ENCODE assay signal across 36 cellular contexts in the genomic region with DNA sequence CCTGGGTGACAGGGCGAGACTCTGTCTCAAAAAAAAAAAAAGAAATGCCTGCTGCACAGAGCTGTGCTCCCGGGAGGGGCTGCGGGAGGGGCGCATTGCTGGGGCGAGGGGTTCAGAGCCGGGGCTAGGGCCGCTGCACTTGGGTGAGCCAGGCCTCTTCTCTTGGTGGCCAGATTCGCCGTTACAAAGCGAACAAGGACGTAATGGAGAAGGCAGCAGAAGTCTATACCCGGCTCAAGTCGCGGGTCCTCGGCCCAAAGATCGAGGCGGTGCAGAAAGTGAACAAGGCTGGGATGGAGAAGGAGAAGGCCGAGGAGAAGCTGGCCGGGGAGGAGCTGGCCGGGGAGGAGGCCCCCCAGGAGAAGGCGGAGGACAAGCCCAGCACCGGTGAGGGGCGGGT. TPM values are rescaled to one million over a fixed set of nuclear protein-coding genes. Genes with fewer than 3 reads are reported as not detected.
"Had no signal": no experiment of that assay in that cellular context is flagged by ENCODE, and none has a peak within 500 bp of the region (broad histone marks: within the 10 kb centered on the region; RNA-seq: fewer than 3 reads in every experiment).

No MANE protein-coding gene starts in this region.

- ATAC-seq: activated CD8-positive, alpha-beta T cell treated with anti-CD3 and anti-CD28 coated beads for 36 hours; activated naive CD4-positive, alpha-beta T cell treated with anti-CD3 and anti-CD28 coated beads, Interleukin-2, amount 50 U/mL, for 72 hours; activated T-cell treated with anti-CD3 and anti-CD28 coated beads, Interleukin-2, amount 50 U/mL, for 4 hours; activated T-cell treated with anti-CD3 and anti-CD28 coated beads, Interleukin-2, amount 50 U/mL, for 72 hours; activated T-helper 17 cell treated with anti-CD3 and anti-CD28 coated beads, Interleukin-2, amount 50 U/mL, for 72 hours; body of pancreas had no signal

- H3K27me3 ChIP-seq: adrenal gland, body of pancreas, cardiac muscle cell had no signal

- H3K9me3 ChIP-seq: adrenal gland, body of pancreas had no signal

- H3K4me1 ChIP-seq: adrenal gland, body of pancreas had no signal

- H3K4me3 ChIP-seq: adrenal gland, body of pancreas, cardiac muscle cell had no signal

- DNase-seq: activated B cell treated with CpG ODN at 0.5 μM for 24 hours; activated CD4-positive, alpha-beta memory T cell treated with anti-CD3 and anti-CD28 coated beads for 36 hours; activated CD4-positive, alpha-beta T cell treated with anti-CD3 and anti-CD28 coated beads for 4 hours; activated CD4-positive, alpha-beta T cell treated with anti-CD3 and anti-CD28 coated beads, Interleukin-2, amount 10 ng/mL, durations not matched to agents 24 days and 14 days; activated CD4-positive, alpha-beta T cell treated with anti-CD3 and anti-CD28 coated beads, Interleukin-2, amount 50 U/mL, for 1 hour; activated CD4-positive, alpha-beta T cell treated with anti-CD3 and anti-CD28 coated beads, Interleukin-2, amount 50 U/mL, for 4 hours; activated CD4-positive, CD25-positive, alpha-beta regulatory T cell treated with anti-CD3 and anti-CD28 coated beads, Interleukin-2, amount 50 U/mL, for 72 hours; activated CD8-positive, alpha-beta memory T cell treated with anti-CD3 and anti-CD28 coated beads, Interleukin-2, amount 50 U/mL, for 4 hours; activated CD8-positive, alpha-beta T cell treated with anti-CD3 and anti-CD28 coated beads for 36 hours; activated effector memory CD4-positive, alpha-beta T cell treated with anti-CD3 and anti-CD28 coated beads, Interleukin-2, amount 50 U/mL, for 16 hours; activated gamma-delta T cell treated with Interleukin-2 at 50 U/mL for 16 hours; activated naive CD4-positive, alpha-beta T cell; activated naive CD4-positive, alpha-beta T cell treated with anti-CD3 and anti-CD28 coated beads, Interleukin-2, amount 50 U/mL, for 16 hours; activated naive CD8-positive, alpha-beta T cell treated with anti-CD3 and anti-CD28 coated beads for 36 hours; activated T-cell treated with anti-CD3 and anti-CD28 coated beads for 4 hours; activated T-cell treated with anti-CD3 and anti-CD28 coated beads, Interleukin-2, amount 50 U/mL, for 1 hour; activated T-cell treated with anti-CD3 and anti-CD28 coated beads, Interleukin-2, amount 50 U/mL, for 4 hours; activated T-cell treated with anti-CD3 and anti-CD28 coated beads, Interleukin-2, amount 50 U/mL, for 72 hours; adrenal gland; amniotic stem cell; aorta; body of pancreas; caudate nucleus; cerebellar nuclear complex; T-helper 1 cell; T-helper 2 cell; T-helper 9 cell had no signal

- H3K27ac ChIP-seq: adrenal gland, body of pancreas, cardiac muscle cell, VCaP had no signal

RNA-seq across cellular contexts. Expression of a gene that starts 19.0 kb away (rescaled TPM):
- total RNA-seq: activated B cell treated with CpG ODN at 0.5 μM for 24 hours; activated CD4-positive, alpha-beta T cell treated with anti-CD3 and anti-CD28 coated beads, Interleukin-2, amount 10 ng/mL, durations not matched to agents 24 days and 14 days; activated CD8-positive, alpha-beta memory T cell treated with anti-CD3 and anti-CD28 coated beads for 36 hours; activated naive CD8-positive, alpha-beta T cell treated with anti-CD3 and anti-CD28 coated beads for 36 hours; activated T-helper 1 cell treated with anti-CD3 and anti-CD28 coated beads, Interleukin-12 subunit alpha, Interleukin-12 subunit beta, Interleukin-2, Interleukin-4 antibody, amounts not matched to agents 30 ng/mL and 10 ng/mL and 1 ng/mL, durations not matched to agents 14 hours and 24 hours and 36 hours had no signal

RNA-seq across cellular contexts. Expression of a gene that starts 35.7 kb away (rescaled TPM):
- total RNA-seq: activated CD4-positive, alpha-beta T cell treated with anti-CD3 and anti-CD28 coated beads, Interleukin-2, amount 10 ng/mL, durations not matched to agents 24 days and 14 days; activated CD8-positive, alpha-beta memory T cell treated with anti-CD3 and anti-CD28 coated beads for 36 hours; activated T-helper 1 cell treated with anti-CD3 and anti-CD28 coated beads, Interleukin-12 subunit alpha, Interleukin-12 subunit beta, Interleukin-2, Interleukin-4 antibody, amounts not matched to agents 30 ng/mL and 10 ng/mL and 1 ng/mL, durations not matched to agents 14 hours and 24 hours and 36 hours; astrocyte; bronchial epithelial cell; chondrocyte had no signal

RNA-seq across cellular contexts. Expression of a gene that starts 40.5 kb away (rescaled TPM):
- total RNA-seq: chondrocyte had no signal
